Comparison of ENCODE assay signal across 8 cellular contexts in the genomic region with DNA sequence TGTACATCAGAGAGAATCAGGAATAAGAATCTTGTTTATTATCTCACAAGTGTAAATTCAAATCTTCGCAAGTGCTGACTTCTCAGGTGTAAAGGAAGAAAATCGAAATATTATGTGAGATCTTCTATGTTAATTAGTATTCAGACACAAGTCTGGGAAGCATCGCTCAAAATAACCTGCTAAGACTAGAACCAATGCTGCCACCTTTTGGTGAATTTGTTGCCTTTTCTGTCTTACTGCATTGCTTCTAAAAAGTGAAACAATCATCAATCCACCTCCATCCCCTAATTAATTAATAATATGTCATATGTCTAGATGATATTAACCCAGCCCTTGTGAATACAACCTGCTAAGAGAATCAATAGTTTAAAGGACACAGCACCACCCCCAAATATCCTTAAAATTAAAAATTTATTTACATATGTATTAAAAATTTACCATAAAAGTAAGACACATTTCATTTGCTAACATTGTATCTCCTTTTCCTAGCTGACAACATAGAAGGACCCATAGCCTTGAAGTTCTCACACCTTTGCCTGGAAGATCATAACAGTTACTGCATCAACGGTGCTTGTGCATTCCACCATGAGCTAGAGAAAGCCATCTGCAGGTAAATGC. TPM values are rescaled to one million over a fixed set of nuclear protein-coding genes. Genes with fewer than 3 reads are reported as not detected.
DNase-seq lines count a peak whose midpoint lies in the region; ATAC-seq, FAIRE-seq and TF ChIP-seq lines count a peak whose summit lies in the region.

No MANE protein-coding gene starts in this region.

- intact Hi-C loops in ascending aorta (cut with DNase I): loop anchor here (2.0 kb wide), 1 partner anchor 123 kb away; no protein-coding TSS in a partner anchor

- peak; percentile 41 for DNase-seq in DMS79 treated with DMSO at 0.1 percent for 48 hours (lab: John Stamatoyannopoulos, UW)
- peak; percentile 76 for DNase-seq in H4 (ENCODE audit: low spot score)
- peak; percentile 59 for DNase-seq in NCI-H1694 (lab: John Stamatoyannopoulos, UW)
- DNase-seq in ascending aorta (ENCODE audit: low spot score in 2 of 2): no peak
- DNase-seq in upper lobe of left lung: no peak
- DNase-seq in MG63: no peak

- FAIRE-seq in islet of Langerhans (lab: Jason Lieb, UNC): peak; percentile 95

- H3K4me3 ChIP-seq in ascending aorta (no peak overlapping the region), upper lobe of left lung (no peak overlapping the region), MG63 (no peak overlapping the region)

- TF ChIP-seq CTCF in 22Rv1 (IDR thresholded peaks at IDR 0.05) (peak; percentile 78), ascending aorta (IDR thresholded peaks at IDR 0.05) (peak in 2 of 3 experiments; percentile 39 to 50), upper lobe of left lung (IDR thresholded peaks at IDR 0.05) (peak in 4 of 6 experiments; percentile 44 to 58 (median 50))

- H3K27me3 ChIP-seq in ascending aorta: no peaks in the 10 kb centered on the region
- H3K27me3 ChIP-seq in upper lobe of left lung: no peaks in the 10 kb centered on the region
- H3K27me3 ChIP-seq in MG63: no peaks in the 10 kb centered on the region

- TF ChIP-seq EP300 in upper lobe of left lung (IDR thresholded peaks at IDR 0.05): no peak

- no peaks in the 10 kb centered on the region for H3K36me3 ChIP-seq in ascending aorta
- no peaks in the 10 kb centered on the region for H3K36me3 ChIP-seq in upper lobe of left lung
- H3K36me3 ChIP-seq in MG63: no peaks in the 10 kb centered on the region

- H3K9me3 ChIP-seq in ascending aorta (no peaks in the 10 kb centered on the region), upper lobe of left lung (no peaks in the 10 kb centered on the region), MG63 (no peaks in the 10 kb centered on the region)

- no peak for TF ChIP-seq POLR2A in upper lobe of left lung (IDR thresholded peaks at IDR 0.05)

- no peak overlapping the region for H3K27ac ChIP-seq in 22Rv1
- H3K27ac ChIP-seq in ascending aorta: no peak overlapping the region
- no peak overlapping the region for H3K27ac ChIP-seq in upper lobe of left lung

- 29 to 31% methylated on average over 4 of the region's 4 CpGs for WGBS in upper lobe of left lung, 2 donors

- peak in 1 of 2 donors; percentile 66 for ATAC-seq in upper lobe of left lung (ENCODE audit: low FRiP score in 2 of 2)

- no peaks in the 10 kb centered on the region for H3K4me1 ChIP-seq in ascending aorta
- H3K4me1 ChIP-seq in upper lobe of left lung: no peaks in the 10 kb centered on the region

RNA-seq across cellular contexts. Expression of gene EPGN, which starts 3.5 kb away (rescaled TPM):
- 1.4 and 1.7 TPM in 2 replicates for total RNA-seq in H4 (2014; rRNA removed; shearing (Covaris generic))
- not detected for total RNA-seq in ascending aorta
- 1 to 10 TPM in 2 of 6 donors, under 1 TPM in 2, not detected in 2; 0.34 to 7.1 (median 0.94) TPM for total RNA-seq in upper lobe of left lung
- not detected in 2 replicates for total RNA-seq in MG63 (2014; rRNA removed; shearing (Covaris generic); ENCODE audit: low replicate concordance)

RNA-seq across cellular contexts. Expression of gene EREG, which starts 53.1 kb away (rescaled TPM):
- not detected in 2 replicates for total RNA-seq in H4 (2014; rRNA removed; shearing (Covaris generic))
- not detected for total RNA-seq in ascending aorta
- total RNA-seq in upper lobe of left lung: 1 to 10 TPM in 5 of 6 donors, under 1 TPM in 1; 0.94 to 3.7 (median 1.1) TPM
- not detected in 2 replicates for total RNA-seq in MG63 (2014; rRNA removed; shearing (Covaris generic); ENCODE audit: low replicate concordance)

Comparison
In these comparisons a context has a peak if more than half of its experiments do, and no peak if none do; other contexts are left out.
1. DNase-seq: peak in DMS79 treated with DMSO at 0.1 percent for 48 hours (single experiment), H4 (single experiment) and NCI-H1694 (single experiment); none in ascending aorta (0 of 2), upper lobe of left lung (0 of 2) and MG63 (single experiment).
2. Peak in every context shown above with its lines, with median percentiles within 50 percentile points of each other: CTCF ChIP-seq.